18 cellular contexts compared by ENCODE assay signal in genomic region chr3:58321791-58322190, GRCh38.
"Had no signal": no experiment of that assay in that cellular context is flagged by ENCODE, and none has a peak within 500 bp of the region (broad histone marks: within the 10 kb centered on the region; RNA-seq: fewer than 3 reads in every experiment).

No MANE protein-coding gene starts in this region.

- H3K27me3 Mint-ChIP-seq: activated B cell treated with CpG ODN at 0.5 μM for 24 hours; activated CD4-positive, alpha-beta memory T cell treated with anti-CD3 and anti-CD28 coated beads for 36 hours; activated naive CD8-positive, alpha-beta T cell; dendritic cell treated with granulocyte-macrophage colony-stimulating factor and Interleukin-4, amounts not matched to agents 40 ng/mL and 50 ng/mL, for 4 days; effector memory CD8-positive, alpha-beta T cell; progenitor cell of endocrine pancreas; type B pancreatic cell had no signal

- H3K9me3 ChIP-seq: left ventricle myocardium inferior, stomach, testis had no signal

- DNase-seq: activated B cell treated with CpG ODN at 0.5 μM for 24 hours; activated CD4-positive, alpha-beta memory T cell treated with anti-CD3 and anti-CD28 coated beads for 36 hours; activated CD4-positive, alpha-beta T cell treated with anti-CD3 and anti-CD28 coated beads for 4 hours; activated T-cell treated with anti-CD3 and anti-CD28 coated beads for 4 hours; effector memory CD8-positive, alpha-beta T cell; foreskin fibroblast; immature natural killer cell; kidney glomerular epithelial cell; left ventricle myocardium inferior; stimulated activated CD4-positive, alpha-beta T cell treated with anti-CD3 and anti-CD28 coated beads, Interleukin-2, amount 100 ng/mL, for 24 hours; stomach; testis had no signal

- H3K9me3 Mint-ChIP-seq: activated B cell treated with CpG ODN at 0.5 μM for 24 hours; activated CD4-positive, alpha-beta memory T cell treated with anti-CD3 and anti-CD28 coated beads for 36 hours; dendritic cell treated with granulocyte-macrophage colony-stimulating factor and Interleukin-4, amounts not matched to agents 40 ng/mL and 50 ng/mL, for 4 days; effector memory CD8-positive, alpha-beta T cell; immature natural killer cell; neural crest cell; type B pancreatic cell had no signal

- H3K4me3 Mint-ChIP-seq: activated B cell treated with CpG ODN at 0.5 μM for 24 hours; activated CD4-positive, alpha-beta memory T cell treated with anti-CD3 and anti-CD28 coated beads for 36 hours; activated naive CD8-positive, alpha-beta T cell; dendritic cell treated with granulocyte-macrophage colony-stimulating factor and Interleukin-4, amounts not matched to agents 40 ng/mL and 50 ng/mL, for 4 days; effector memory CD8-positive, alpha-beta T cell; immature natural killer cell; neural crest cell; type B pancreatic cell had no signal

- H3K27ac ChIP-seq: cardiac muscle cell, stomach, testis had no signal

- H3K4me1 Mint-ChIP-seq: neural crest cell had no signal

- H3K36me3 Mint-ChIP-seq: activated naive CD8-positive, alpha-beta T cell had no signal

- H3K27me3 ChIP-seq: cardiac muscle cell, stomach, testis had no signal

- H3K4me3 ChIP-seq: cardiac muscle cell, left ventricle myocardium inferior, stomach, testis had no signal

- H3K27ac Mint-ChIP-seq: activated B cell treated with CpG ODN at 0.5 μM for 24 hours; activated CD4-positive, alpha-beta memory T cell treated with anti-CD3 and anti-CD28 coated beads for 36 hours; dendritic cell treated with granulocyte-macrophage colony-stimulating factor and Interleukin-4, amounts not matched to agents 40 ng/mL and 50 ng/mL, for 4 days; progenitor cell of endocrine pancreas; type B pancreatic cell had no signal
